8 cellular contexts compared by ENCODE assay signal in genomic region chr10:79346388-79347225, GRCh38. TPM values are rescaled to one million over a fixed set of nuclear protein-coding genes. Genes with fewer than 3 reads are reported as not detected.
DNase-seq lines count a peak whose midpoint lies in the region; ATAC-seq and TF ChIP-seq lines count a peak whose summit lies in the region.

No MANE protein-coding gene starts in this region.

- H4K8ac ChIP-seq in mesendoderm (ENCODE audit: low read depth, low read length) = no peak overlapping the region

- no peak overlapping the region for H3K18ac ChIP-seq in mesendoderm (ENCODE audit: low read length)

- no peaks in the 10 kb centered on the region for H3K9me3 ChIP-seq in BLaER1 treated with 17β-estradiol and CSF1 and Interleukin-3, amounts not matched to agents 10 nM and 100 nM (replicated peaks in 1 of 11)
- H3K9me3 ChIP-seq in upper lobe of left lung = no peaks in the 10 kb centered on the region

- TF ChIP-seq POLR2A in upper lobe of left lung (IDR thresholded peaks at IDR 0.05) = no peak

- H3K27ac ChIP-seq in BLaER1 treated with 17β-estradiol and CSF1 and Interleukin-3, amounts not matched to agents 10 nM and 100 nM = peak overlapping the region in 6 of 11 experiments; percentile 1 to 100 (median 35); a peak in 6 of 22 replicates
- H3K27ac ChIP-seq in mesendoderm (ENCODE audit: low read depth, low read length) (no peak overlapping the region), upper lobe of left lung (peak overlapping the region in 1 of 4 donors; percentile 94)

- peaks cover 31 to 48% (median 36%) of the 10 kb centered on the region in 11 experiments for H4K20me1 ChIP-seq in BLaER1 treated with 17β-estradiol and CSF1 and Interleukin-3, amounts not matched to agents 10 nM and 100 nM

- DNase-seq in HFF-Myc (ENCODE audit: extremely low read depth, low read depth) (no peak), mesendoderm (peak; percentile 75), SIG-M5 (lab: John Stamatoyannopoulos, UW) (no peak), foreskin melanocyte (no peak), dermis blood vessel endothelial cell (no peak), upper lobe of left lung (no peak)
- DNase-seq in activated naive CD4-positive, alpha-beta T cell treated with anti-CD3 and anti-CD28 coated beads, Interleukin-2, amount 50 U/mL, for 72 hours (ENCODE audit: low spot score in 2 of 2) = peak; percentile 13 to 53

- H3K4me1 ChIP-seq in BLaER1 treated with 17β-estradiol and CSF1 and Interleukin-3, amounts not matched to agents 10 nM and 100 nM = peaks cover 48 to 68% (median 57%) of the 10 kb centered on the region in 10 experiments
- H3K4me1 ChIP-seq in mesendoderm (ENCODE audit: control insufficient read depth, low read depth, low read length) (peaks cover 4% of the 10 kb centered on the region), upper lobe of left lung (peaks cover 23 to 33% (median 25%) of the 10 kb centered on the region in 4 donors)

- no peak for ATAC-seq in activated naive CD4-positive, alpha-beta T cell treated with anti-CD3 and anti-CD28 coated beads, Interleukin-2, amount 50 U/mL, for 72 hours
- ATAC-seq in upper lobe of left lung (ENCODE audit: low FRiP score in 2 of 2) = no peak

- no peak for TF ChIP-seq EP300 in upper lobe of left lung (IDR thresholded peaks at IDR 0.05)

- no peaks in the 10 kb centered on the region for H3K9me3 Mint-ChIP-seq in activated naive CD4-positive, alpha-beta T cell treated with anti-CD3 and anti-CD28 coated beads, Interleukin-2, amount 50 U/mL, for 72 hours

- H3K4me2 ChIP-seq in BLaER1 treated with 17β-estradiol and CSF1 and Interleukin-3, amounts not matched to agents 10 nM and 100 nM = peak overlapping the region; percentile 61 to 100 (median 97)
- H3K4me2 ChIP-seq in mesendoderm (ENCODE audit: low read length) = no peak overlapping the region

- H3K56ac ChIP-seq in mesendoderm (ENCODE audit: low read length) = peak overlapping the region; percentile 35

- peak overlapping the region in 1 of 2 donors; percentile 96 for H3K27ac Mint-ChIP-seq in activated naive CD4-positive, alpha-beta T cell treated with anti-CD3 and anti-CD28 coated beads, Interleukin-2, amount 50 U/mL, for 72 hours

- no peak overlapping the region for H4K5ac ChIP-seq in mesendoderm (ENCODE audit: low read length)

- peak overlapping the region in 9 of 11 experiments; percentile 43 to 100 (median 99); a peak in 17 of 22 replicates for H3K9ac ChIP-seq in BLaER1 treated with 17β-estradiol and CSF1 and Interleukin-3, amounts not matched to agents 10 nM and 100 nM
- H3K9ac ChIP-seq in mesendoderm (ENCODE audit: low read length) = peak overlapping the region; percentile 15

- peaks cover 28 to 34% (median 33%) of the 10 kb centered on the region in 11 experiments for H3K36me3 ChIP-seq in BLaER1 treated with 17β-estradiol and CSF1 and Interleukin-3, amounts not matched to agents 10 nM and 100 nM
- H3K36me3 ChIP-seq in mesendoderm (ENCODE audit: control insufficient read depth, insufficient read depth, low read length) (peaks cover 6% of the 10 kb centered on the region), upper lobe of left lung (peaks cover 5 to 29% (median 18%) of the 10 kb centered on the region in 4 donors)

- TF ChIP-seq CTCF in HFF-Myc (IDR thresholded peaks at IDR 0.05; ENCODE audit: low read depth, low read length, missing control alignments) = no peak
- TF ChIP-seq CTCF in upper lobe of left lung (IDR thresholded peaks at IDR 0.05) = no peak

- no peak overlapping the region for H3K4ac ChIP-seq in mesendoderm (ENCODE audit: low read depth, low read length)

- no peak overlapping the region for H2BK120ac ChIP-seq in mesendoderm (ENCODE audit: low read depth, low read length)

- H3K79me2 ChIP-seq in mesendoderm (ENCODE audit: control insufficient read depth, insufficient read depth, low read length) = peaks cover 9% of the 10 kb centered on the region

- peaks cover 25 to 26% of the 10 kb centered on the region in 2 donors for H3K36me3 Mint-ChIP-seq in activated naive CD4-positive, alpha-beta T cell treated with anti-CD3 and anti-CD28 coated beads, Interleukin-2, amount 50 U/mL, for 72 hours

- no peaks in the 10 kb centered on the region for H3K27me3 ChIP-seq in BLaER1 treated with 17β-estradiol and CSF1 and Interleukin-3, amounts not matched to agents 10 nM and 100 nM
- H3K27me3 ChIP-seq in mesendoderm (ENCODE audit: insufficient read depth, low read length, poor library complexity) = no peaks in the 10 kb centered on the region
- H3K27me3 ChIP-seq in upper lobe of left lung = no peaks in the 10 kb centered on the region

- no CpG with 5 or more reads among the region's 12 CpGs for WGBS in mesendoderm (ENCODE audit: extremely low coverage, insufficient coverage, low lambda C conversion rate)
- 64 to 66% methylated on average over 8 to 12 of the region's 12 CpGs for WGBS in upper lobe of left lung, 2 donors

- peak overlapping the region in 6 of 10 experiments; percentile 86 to 99 (median 96); a peak in 10 of 20 replicates for H3K4me3 ChIP-seq in BLaER1 treated with 17β-estradiol and CSF1 and Interleukin-3, amounts not matched to agents 10 nM and 100 nM
- peak overlapping the region; percentile 91 for H3K4me3 ChIP-seq in HFF-Myc (replicated peaks; ENCODE audit: low read depth, low read length)
- H3K4me3 ChIP-seq in mesendoderm (ENCODE audit: low read length) = no peak overlapping the region
- peak overlapping the region in 2 of 4 donors; percentile 61 to 73 for H3K4me3 ChIP-seq in upper lobe of left lung

- peaks cover 14% of the 10 kb centered on the region for H3K79me1 ChIP-seq in mesendoderm (ENCODE audit: low read length)

- H2BK15ac ChIP-seq in mesendoderm (replicated peaks; ENCODE audit: low read depth) = no peak overlapping the region

- no peak overlapping the region for H2BK5ac ChIP-seq in mesendoderm (ENCODE audit: low read length)

- H2AK5ac ChIP-seq in mesendoderm (ENCODE audit: low read length) = no peak overlapping the region

- H3K23ac ChIP-seq in mesendoderm (ENCODE audit: low read length) = no peak overlapping the region

RNA-seq across cellular contexts. Expression of gene PPIF, which starts 0.7 kb away (rescaled TPM):
- 100 to 1,000 TPM in 1 of 2 donors, 10 to 100 TPM in 1; 60.2 to 144 TPM for total RNA-seq in activated naive CD4-positive, alpha-beta T cell treated with anti-CD3 and anti-CD28 coated beads, Interleukin-2, amount 50 U/mL, for 72 hours
- 82.9 TPM for polyA plus RNA-seq in mesendoderm (2013, experiment 1 of 2)
- polyA plus RNA-seq in mesendoderm (2013, experiment 2 of 2) = 81.0 TPM
- total RNA-seq in dermis blood vessel endothelial cell (14.5 and 23.8 TPM in 2 replicates), upper lobe of left lung (10 to 100 TPM; 19.3 to 46.5 (median 31.2) TPM)

Comparison
In these comparisons a context has a peak if more than half of its experiments do, and no peak if none do; other contexts are left out.
1. DNase-seq: peak in activated naive CD4-positive, alpha-beta T cell treated with anti-CD3 and anti-CD28 coated beads, Interleukin-2, amount 50 U/mL, for 72 hours (2 of 2) and mesendoderm (single experiment); none in HFF-Myc (single experiment), SIG-M5 (single experiment), foreskin melanocyte (single experiment), dermis blood vessel endothelial cell (single experiment) and upper lobe of left lung (0 of 2).